Comparison of ENCODE assay signal across 1 cellular context in the genomic region with DNA sequence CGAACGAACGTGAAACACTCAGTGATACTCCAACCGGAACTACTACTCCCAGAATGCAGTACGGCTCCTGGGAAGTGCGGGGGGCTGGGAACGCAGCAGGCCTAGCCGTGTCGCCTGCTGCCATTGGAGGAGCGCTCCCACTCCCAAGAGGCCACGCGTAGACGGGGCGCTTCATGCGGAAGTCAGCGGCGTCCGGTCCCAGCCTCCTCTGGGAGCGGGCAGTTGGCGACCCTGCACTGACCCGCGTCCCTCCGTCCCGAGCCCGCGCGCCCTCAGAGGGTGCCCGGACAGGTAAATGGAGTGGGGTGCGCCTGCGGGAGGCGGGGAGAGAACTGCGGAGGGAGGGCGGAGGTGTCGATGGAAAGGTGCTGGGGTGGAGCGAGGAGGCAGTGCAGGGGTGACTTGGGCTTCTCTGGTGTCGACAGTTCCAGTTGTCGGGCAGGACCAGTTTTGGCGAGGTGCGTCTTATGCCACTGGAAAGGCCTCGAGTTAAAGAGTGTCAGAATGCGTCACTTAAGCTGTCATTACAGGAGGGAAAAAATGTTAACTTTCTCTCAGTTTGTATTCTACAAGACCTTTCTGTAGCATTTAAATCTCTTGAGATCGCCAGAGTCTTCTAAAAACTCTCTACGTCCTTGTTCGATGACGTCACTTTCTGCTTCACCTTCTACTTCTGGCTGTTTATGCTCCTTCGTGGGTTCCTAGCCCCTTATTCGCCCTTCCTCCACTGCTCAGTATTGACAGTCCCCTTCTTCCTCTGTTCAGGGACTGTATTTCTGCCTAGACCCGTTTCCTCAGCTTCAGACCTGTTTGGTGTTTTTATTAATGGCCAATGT.
TF ChIP-seq lines count a peak whose summit lies in the region.

A gene with protein sequence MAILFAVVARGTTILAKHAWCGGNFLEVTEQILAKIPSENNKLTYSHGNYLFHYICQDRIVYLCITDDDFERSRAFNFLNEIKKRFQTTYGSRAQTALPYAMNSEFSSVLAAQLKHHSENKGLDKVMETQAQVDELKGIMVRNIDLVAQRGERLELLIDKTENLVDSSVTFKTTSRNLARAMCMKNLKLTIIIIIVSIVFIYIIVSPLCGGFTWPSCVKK (plus strand): TSS at position 188 of the 836 bp plus-strand sequence. CDS start 8,122 bp downstream, outside the sequence.

TF ChIP-seq in K562, 482 proteins besides CTCF, POLR2A, EP300 and RAD21 (continued from another document and continues in another):
- peak; percentile 84 for TF ChIP-seq CREB1 (IDR thresholded peaks at IDR 0.05)
- TF ChIP-seq CREB1 (CRISPR knock-in tag; IDR thresholded peaks at IDR 0.05), result peak; percentile 84
- TF ChIP-seq DACH1 (IDR thresholded peaks at IDR 0.05; ENCODE audit: partially characterized antibody), result no peak
- TF ChIP-seq PHF8 (IDR thresholded peaks at IDR 0.05; ENCODE audit: borderline replicate concordance, low read length), result peak; percentile 88; the same call in 1 of the 2 replicates
- TF ChIP-seq ZNF668 (CRISPR knock-in tag; IDR thresholded peaks at IDR 0.05), result no peak
- no peak for TF ChIP-seq MAFK (IDR thresholded peaks at IDR 0.05; ENCODE audit: low read length)
- 0 out of 2 replicates have a peak, but pooled peaks have one; percentile 46 for TF ChIP-seq FOXJ2 (tag; IDR thresholded peaks at IDR 0.05)
- TF ChIP-seq KLF13 (tag; IDR thresholded peaks at IDR 0.05; ENCODE audit: borderline replicate concordance, low read depth), result 0 out of 2 replicates have a peak, but pooled peaks have one; percentile 39
- peak; percentile 32 for TF ChIP-seq NEUROD1 (IDR thresholded peaks at IDR 0.05; ENCODE audit: borderline replicate concordance, low read depth, low read length, partially characterized antibody)
- no peak for TF ChIP-seq BACH1 (tag; IDR thresholded peaks at IDR 0.05)
- peak in 1 of 2 experiments; percentile 94; a peak in 2 of 4 replicates for TF ChIP-seq HDAC1 (IDR thresholded peaks at IDR 0.05)
- TF ChIP-seq ZNF79 (CRISPR knock-in tag; IDR thresholded peaks at IDR 0.05; ENCODE audit: low read depth), result no peak
- TF ChIP-seq PPARD (CRISPR knock-in tag; IDR thresholded peaks at IDR 0.05), result no peak
- TF ChIP-seq ZNF507 (tag; conservative IDR thresholded peaks at IDR 0.05), result no peak
- TF ChIP-seq, protein P1, sequence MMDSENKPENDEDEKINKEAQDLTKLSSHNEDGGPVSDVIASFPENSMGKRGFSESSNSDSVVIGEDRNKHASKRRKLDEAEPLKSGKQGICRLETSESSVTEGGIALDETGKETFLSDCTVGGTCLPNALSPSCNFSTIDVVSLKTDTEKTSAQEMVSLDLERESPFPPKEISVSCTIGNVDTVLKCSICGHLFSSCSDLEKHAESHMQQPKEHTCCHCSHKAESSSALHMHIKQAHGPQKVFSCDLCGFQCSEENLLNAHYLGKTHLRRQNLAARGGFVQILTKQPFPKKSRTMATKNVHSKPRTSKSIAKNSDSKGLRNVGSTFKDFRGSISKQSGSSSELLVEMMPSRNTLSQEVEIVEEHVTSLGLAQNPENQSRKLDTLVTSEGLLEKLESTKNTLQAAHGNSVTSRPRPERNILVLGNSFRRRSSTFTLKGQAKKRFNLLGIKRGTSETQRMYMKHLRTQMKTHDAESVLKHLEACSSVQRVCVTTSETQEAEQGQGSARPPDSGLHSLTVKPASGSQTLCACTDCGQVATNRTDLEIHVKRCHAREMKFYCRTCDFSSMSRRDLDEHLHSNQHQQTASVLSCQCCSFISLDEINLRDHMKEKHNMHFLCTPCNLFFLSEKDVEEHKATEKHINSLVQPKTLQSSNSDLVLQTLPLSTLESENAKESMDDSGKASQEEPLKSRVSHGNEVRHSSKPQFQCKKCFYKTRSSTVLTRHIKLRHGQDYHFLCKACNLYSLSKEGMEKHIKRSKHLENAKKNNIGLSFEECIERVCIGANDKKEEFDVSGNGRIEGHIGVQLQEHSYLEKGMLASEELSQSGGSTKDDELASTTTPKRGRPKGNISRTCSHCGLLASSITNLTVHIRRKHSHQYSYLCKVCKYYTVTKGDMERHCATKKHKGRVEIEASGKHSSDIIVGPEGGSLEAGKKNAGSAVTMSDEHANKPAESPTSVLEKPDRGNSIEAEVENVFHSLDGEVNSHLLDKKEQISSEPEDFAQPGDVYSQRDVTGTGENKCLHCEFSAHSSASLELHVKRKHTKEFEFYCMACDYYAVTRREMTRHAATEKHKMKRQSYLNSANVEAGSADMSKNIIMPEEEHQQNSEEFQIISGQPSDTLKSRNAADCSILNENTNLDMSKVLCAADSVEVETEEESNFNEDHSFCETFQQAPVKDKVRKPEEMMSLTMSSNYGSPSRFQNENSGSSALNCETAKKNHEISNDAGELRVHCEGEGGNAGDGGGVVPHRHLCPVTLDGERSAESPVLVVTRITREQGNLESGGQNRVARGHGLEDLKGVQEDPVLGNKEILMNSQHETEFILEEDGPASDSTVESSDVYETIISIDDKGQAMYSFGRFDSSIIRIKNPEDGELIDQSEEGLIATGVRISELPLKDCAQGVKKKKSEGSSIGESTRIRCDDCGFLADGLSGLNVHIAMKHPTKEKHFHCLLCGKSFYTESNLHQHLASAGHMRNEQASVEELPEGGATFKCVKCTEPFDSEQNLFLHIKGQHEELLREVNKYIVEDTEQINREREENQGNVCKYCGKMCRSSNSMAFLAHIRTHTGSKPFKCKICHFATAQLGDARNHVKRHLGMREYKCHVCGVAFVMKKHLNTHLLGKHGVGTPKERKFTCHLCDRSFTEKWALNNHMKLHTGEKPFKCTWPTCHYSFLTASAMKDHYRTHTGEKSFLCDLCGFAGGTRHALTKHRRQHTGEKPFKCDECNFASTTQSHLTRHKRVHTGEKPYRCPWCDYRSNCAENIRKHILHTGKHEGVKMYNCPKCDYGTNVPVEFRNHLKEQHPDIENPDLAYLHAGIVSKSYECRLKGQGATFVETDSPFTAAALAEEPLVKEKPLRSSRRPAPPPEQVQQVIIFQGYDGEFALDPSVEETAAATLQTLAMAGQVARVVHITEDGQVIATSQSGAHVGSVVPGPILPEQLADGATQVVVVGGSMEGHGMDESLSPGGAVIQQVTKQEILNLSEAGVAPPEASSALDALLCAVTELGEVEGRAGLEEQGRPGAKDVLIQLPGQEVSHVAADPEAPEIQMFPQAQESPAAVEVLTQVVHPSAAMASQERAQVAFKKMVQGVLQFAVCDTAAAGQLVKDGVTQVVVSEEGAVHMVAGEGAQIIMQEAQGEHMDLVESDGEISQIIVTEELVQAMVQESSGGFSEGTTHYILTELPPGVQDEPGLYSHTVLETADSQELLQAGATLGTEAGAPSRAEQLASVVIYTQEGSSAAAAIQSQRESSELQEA (IDR thresholded peaks at IDR 0.05; ENCODE audit: low read depth), result no peak
- no peak for TF ChIP-seq ZNF785 (CRISPR knock-in tag; IDR thresholded peaks at IDR 0.05)
- TF ChIP-seq ZNF384 (IDR thresholded peaks at IDR 0.05; ENCODE audit: low read depth, low read length), result no peak
- TF ChIP-seq, protein P2, sequence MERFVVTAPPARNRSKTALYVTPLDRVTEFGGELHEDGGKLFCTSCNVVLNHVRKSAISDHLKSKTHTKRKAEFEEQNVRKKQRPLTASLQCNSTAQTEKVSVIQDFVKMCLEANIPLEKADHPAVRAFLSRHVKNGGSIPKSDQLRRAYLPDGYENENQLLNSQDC (CRISPR knock-in tag; IDR thresholded peaks at IDR 0.05), result no peak
- TF ChIP-seq ESRRB (CRISPR knock-in tag; IDR thresholded peaks at IDR 0.05; ENCODE audit: borderline replicate concordance), result no peak
- TF ChIP-seq, protein P3, sequence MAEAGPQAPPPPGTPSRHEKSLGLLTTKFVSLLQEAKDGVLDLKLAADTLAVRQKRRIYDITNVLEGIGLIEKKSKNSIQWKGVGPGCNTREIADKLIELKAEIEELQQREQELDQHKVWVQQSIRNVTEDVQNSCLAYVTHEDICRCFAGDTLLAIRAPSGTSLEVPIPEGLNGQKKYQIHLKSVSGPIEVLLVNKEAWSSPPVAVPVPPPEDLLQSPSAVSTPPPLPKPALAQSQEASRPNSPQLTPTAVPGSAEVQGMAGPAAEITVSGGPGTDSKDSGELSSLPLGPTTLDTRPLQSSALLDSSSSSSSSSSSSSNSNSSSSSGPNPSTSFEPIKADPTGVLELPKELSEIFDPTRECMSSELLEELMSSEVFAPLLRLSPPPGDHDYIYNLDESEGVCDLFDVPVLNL (CRISPR knock-in tag; IDR thresholded peaks at IDR 0.05; ENCODE audit: low read depth), result no peak
- TF ChIP-seq GATAD2B (IDR thresholded peaks at IDR 0.05; ENCODE audit: borderline replicate concordance), result 0 out of 2 replicates have a peak, but pooled peaks have one; percentile 31
- TF ChIP-seq KDM4B (IDR thresholded peaks at IDR 0.05; ENCODE audit: borderline replicate concordance in 2 of 2, low read depth in 1 of 2), result no peak
- TF ChIP-seq NELFE (IDR thresholded peaks at IDR 0.05; ENCODE audit: insufficient read depth, insufficient read length), result no peak
- TF ChIP-seq ETV5 (CRISPR knock-in tag; IDR thresholded peaks at IDR 0.05; ENCODE audit: low read depth), result no peak; the same call in 1 of the 2 replicates
- TF ChIP-seq GATAD2A (IDR thresholded peaks at IDR 0.05), result no peak
- TF ChIP-seq ZNF644 (tag; IDR thresholded peaks at IDR 0.05; ENCODE audit: low read depth), result no peak; the same call in 1 of the 2 replicates
- TF ChIP-seq, protein P4, sequence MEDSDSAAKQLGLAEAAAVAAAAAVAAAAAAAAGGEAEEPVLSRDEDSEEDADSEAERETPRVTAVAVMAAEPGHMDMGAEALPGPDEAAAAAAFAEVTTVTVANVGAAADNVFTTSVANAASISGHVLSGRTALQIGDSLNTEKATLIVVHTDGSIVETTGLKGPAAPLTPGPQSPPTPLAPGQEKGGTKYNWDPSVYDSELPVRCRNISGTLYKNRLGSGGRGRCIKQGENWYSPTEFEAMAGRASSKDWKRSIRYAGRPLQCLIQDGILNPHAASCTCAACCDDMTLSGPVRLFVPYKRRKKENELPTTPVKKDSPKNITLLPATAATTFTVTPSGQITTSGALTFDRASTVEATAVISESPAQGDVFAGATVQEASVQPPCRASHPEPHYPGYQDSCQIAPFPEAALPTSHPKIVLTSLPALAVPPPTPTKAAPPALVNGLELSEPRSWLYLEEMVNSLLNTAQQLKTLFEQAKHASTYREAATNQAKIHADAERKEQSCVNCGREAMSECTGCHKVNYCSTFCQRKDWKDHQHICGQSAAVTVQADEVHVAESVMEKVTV (CRISPR knock-in tag; IDR thresholded peaks at IDR 0.05), result no peak
- TF ChIP-seq SMARCC2 (IDR thresholded peaks at IDR 0.05; ENCODE audit: low read depth), result no peak
- TF ChIP-seq, protein P5, sequence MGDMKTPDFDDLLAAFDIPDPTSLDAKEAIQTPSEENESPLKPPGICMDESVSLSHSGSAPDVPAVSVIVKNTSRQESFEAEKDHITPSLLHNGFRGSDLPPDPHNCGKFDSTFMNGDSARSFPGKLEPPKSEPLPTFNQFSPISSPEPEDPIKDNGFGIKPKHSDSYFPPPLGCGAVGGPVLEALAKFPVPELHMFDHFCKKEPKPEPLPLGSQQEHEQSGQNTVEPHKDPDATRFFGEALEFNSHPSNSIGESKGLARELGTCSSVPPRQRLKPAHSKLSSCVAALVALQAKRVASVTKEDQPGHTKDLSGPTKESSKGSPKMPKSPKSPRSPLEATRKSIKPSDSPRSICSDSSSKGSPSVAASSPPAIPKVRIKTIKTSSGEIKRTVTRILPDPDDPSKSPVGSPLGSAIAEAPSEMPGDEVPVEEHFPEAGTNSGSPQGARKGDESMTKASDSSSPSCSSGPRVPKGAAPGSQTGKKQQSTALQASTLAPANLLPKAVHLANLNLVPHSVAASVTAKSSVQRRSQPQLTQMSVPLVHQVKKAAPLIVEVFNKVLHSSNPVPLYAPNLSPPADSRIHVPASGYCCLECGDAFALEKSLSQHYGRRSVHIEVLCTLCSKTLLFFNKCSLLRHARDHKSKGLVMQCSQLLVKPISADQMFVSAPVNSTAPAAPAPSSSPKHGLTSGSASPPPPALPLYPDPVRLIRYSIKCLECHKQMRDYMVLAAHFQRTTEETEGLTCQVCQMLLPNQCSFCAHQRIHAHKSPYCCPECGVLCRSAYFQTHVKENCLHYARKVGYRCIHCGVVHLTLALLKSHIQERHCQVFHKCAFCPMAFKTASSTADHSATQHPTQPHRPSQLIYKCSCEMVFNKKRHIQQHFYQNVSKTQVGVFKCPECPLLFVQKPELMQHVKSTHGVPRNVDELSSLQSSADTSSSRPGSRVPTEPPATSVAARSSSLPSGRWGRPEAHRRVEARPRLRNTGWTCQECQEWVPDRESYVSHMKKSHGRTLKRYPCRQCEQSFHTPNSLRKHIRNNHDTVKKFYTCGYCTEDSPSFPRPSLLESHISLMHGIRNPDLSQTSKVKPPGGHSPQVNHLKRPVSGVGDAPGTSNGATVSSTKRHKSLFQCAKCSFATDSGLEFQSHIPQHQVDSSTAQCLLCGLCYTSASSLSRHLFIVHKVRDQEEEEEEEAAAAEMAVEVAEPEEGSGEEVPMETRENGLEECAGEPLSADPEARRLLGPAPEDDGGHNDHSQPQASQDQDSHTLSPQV (IDR thresholded peaks at IDR 0.05), result peak; percentile 34; the same call in 1 of the 2 replicates
- TF ChIP-seq TAL1 (IDR thresholded peaks at IDR 0.05), result no peak
- TF ChIP-seq, protein P6, sequence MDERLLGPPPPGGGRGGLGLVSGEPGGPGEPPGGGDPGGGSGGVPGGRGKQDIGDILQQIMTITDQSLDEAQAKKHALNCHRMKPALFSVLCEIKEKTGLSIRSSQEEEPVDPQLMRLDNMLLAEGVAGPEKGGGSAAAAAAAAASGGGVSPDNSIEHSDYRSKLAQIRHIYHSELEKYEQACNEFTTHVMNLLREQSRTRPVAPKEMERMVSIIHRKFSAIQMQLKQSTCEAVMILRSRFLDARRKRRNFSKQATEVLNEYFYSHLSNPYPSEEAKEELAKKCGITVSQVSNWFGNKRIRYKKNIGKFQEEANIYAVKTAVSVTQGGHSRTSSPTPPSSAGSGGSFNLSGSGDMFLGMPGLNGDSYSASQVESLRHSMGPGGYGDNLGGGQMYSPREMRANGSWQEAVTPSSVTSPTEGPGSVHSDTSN (CRISPR knock-in tag; IDR thresholded peaks at IDR 0.05; ENCODE audit: low read depth), result no peak
- TF ChIP-seq, protein P6 (tag; conservative IDR thresholded peaks at IDR 0.05; ENCODE audit: low read depth), result no peak
- TF ChIP-seq NCOA4 (IDR thresholded peaks at IDR 0.05; ENCODE audit: partially characterized antibody), result no peak
- no peak for TF ChIP-seq HMG20A (CRISPR knock-in tag; conservative IDR thresholded peaks at IDR 0.05)
- no peak for TF ChIP-seq KLF16 (IDR thresholded peaks at IDR 0.05)
- TF ChIP-seq KAT8 (IDR thresholded peaks at IDR 0.05; ENCODE audit: low read depth), result no peak
- no peak for TF ChIP-seq POLR3G (IDR thresholded peaks at IDR 0.05; ENCODE audit: extremely low read depth, insufficient read length, insufficient replicate concordance)
